Comparison of ENCODE assay signal across 1 cellular context in the genomic region with DNA sequence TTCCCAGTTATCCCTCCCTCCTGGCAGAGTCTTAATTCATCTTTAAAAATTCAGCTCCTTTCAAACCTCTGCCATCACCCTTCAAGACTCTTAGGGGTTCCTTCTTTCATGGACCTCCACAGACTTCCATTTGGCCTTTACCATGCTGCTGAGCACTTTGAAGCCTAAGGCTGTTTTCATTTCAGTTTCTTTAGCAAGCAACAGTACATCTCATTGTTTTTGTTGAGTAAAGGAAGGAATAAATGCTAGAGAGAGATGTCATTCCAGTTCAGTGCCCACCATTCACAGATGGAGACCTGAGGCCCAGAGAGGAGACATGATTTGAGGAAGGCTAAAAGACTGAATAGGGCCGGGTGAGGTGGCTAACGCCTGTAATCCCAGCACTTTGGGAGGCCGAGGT.
TF ChIP-seq lines count a peak whose summit lies in the region.

No MANE protein-coding gene starts in this region.

TF ChIP-seq in GM23338, 12 proteins besides CTCF, POLR2A, EP300 and RAD21:
- TF ChIP-seq, protein P1, sequence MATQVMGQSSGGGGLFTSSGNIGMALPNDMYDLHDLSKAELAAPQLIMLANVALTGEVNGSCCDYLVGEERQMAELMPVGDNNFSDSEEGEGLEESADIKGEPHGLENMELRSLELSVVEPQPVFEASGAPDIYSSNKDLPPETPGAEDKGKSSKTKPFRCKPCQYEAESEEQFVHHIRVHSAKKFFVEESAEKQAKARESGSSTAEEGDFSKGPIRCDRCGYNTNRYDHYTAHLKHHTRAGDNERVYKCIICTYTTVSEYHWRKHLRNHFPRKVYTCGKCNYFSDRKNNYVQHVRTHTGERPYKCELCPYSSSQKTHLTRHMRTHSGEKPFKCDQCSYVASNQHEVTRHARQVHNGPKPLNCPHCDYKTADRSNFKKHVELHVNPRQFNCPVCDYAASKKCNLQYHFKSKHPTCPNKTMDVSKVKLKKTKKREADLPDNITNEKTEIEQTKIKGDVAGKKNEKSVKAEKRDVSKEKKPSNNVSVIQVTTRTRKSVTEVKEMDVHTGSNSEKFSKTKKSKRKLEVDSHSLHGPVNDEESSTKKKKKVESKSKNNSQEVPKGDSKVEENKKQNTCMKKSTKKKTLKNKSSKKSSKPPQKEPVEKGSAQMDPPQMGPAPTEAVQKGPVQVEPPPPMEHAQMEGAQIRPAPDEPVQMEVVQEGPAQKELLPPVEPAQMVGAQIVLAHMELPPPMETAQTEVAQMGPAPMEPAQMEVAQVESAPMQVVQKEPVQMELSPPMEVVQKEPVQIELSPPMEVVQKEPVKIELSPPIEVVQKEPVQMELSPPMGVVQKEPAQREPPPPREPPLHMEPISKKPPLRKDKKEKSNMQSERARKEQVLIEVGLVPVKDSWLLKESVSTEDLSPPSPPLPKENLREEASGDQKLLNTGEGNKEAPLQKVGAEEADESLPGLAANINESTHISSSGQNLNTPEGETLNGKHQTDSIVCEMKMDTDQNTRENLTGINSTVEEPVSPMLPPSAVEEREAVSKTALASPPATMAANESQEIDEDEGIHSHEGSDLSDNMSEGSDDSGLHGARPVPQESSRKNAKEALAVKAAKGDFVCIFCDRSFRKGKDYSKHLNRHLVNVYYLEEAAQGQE (IDR thresholded peaks at IDR 0.05; ENCODE audit: unreplicated experiment): no peak
- TF ChIP-seq CREB1 (CRISPR knock-in tag; IDR thresholded peaks at IDR 0.05; ENCODE audit: low read depth) (no peak), ZNF462 (CRISPR knock-in tag; IDR thresholded peaks at IDR 0.05) (no peak)
